17 cellular contexts compared by ENCODE assay signal in the genomic region with DNA sequence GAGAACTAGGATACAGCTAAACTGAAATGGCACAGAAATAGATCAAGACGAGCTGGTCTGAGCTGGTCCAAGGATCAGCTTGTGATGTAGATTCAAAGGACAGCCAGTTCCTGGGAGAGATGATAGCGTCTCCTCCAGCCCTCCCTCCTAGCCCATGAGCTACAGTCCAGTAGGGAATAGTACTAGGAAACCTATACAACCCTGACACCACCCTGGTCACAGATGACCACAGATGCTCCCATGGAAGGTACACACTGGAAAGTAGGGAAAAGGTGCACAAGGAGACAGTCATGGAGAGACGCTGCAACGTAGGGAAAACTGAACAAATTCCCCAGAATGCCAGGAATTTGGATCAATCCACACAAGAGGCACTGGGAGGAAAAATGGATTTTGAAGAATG. TPM values are rescaled to one million over a fixed set of nuclear protein-coding genes. Genes with fewer than 3 reads are reported as not detected.
A peak's percentile ranks its signal among the peaks of the same experiment; 100 is the strongest.
DNase-seq lines count a peak whose midpoint lies in the region; ATAC-seq, FAIRE-seq and TF ChIP-seq lines count a peak whose summit lies in the region.
"Had no signal": no experiment of that assay in that cellular context is flagged by ENCODE, and none has a peak within 500 bp of the region (broad histone marks: within the 10 kb centered on the region; RNA-seq: fewer than 3 reads in every experiment).

No MANE protein-coding gene starts in this region.

- intact Hi-C loops in activated B cell treated with CpG ODN at 0.5 μM for 24 hours (cut with micrococcal nuclease) = no loop called here

- no peak for TF ChIP-seq RAD21 in liver (IDR thresholded peaks at IDR 0.05)

- DNase-seq in HTR-8/SVneo (ENCODE audit: insufficient read length, low spot score) (no peak), activated B cell treated with CpG ODN at 0.5 μM for 24 hours (no peak), Ammon's horn (ENCODE audit: low spot score) (no peak), dedifferentiated amniotic fluid mesenchymal stem cell (ENCODE audit: extremely low spot score) (no peak)
- no peak for DNase-seq in stimulated activated CD4-positive, alpha-beta T cell treated with anti-CD3 and anti-CD28 coated beads, Interleukin-2, amount 100 ng/mL, for 48 hours
- DNase-seq: C1 segment of cervical spinal cord; DND-41; H9; KG1; MV-4-11; NCI-H1694 treated with DMSO at 0.1 percent for 48 hours; NCI-H748 treated with DMSO at 0.1 percent for 48 hours; NK-92 treated with Interleukin-12 subunit alpha and Interleukin-12 subunit beta, amount 100 ng/mL, for 24 hours had no signal

- H3K27ac ChIP-seq in ACC112 (ENCODE audit: low read depth, low read length) (no peak overlapping the region), liver (ENCODE audit: low read depth in 1 of 2, low read length in 2 of 2) (no peak overlapping the region)

- H3K36me3 ChIP-seq in ACC112 (ENCODE audit: insufficient read depth, low read length) (no peaks in the 10 kb centered on the region), liver (ENCODE audit: control insufficient read depth in 4 of 4, insufficient read depth in 3 of 4, low read depth in 1 of 4, low read length in 3 of 4) (peaks cover 0 to 4% (median under 1%) of the 10 kb centered on the region in 4 donors)

- TF ChIP-seq CTCF in activated B cell treated with CpG ODN at 0.5 μM for 24 hours (IDR thresholded peaks at IDR 0.05) (no peak), liver (IDR thresholded peaks at IDR 0.05; ENCODE audit: low read depth, low read length, missing input control) (no peak)

- H3K4me1 ChIP-seq in ACC112 (ENCODE audit: control insufficient read depth, insufficient read depth, low read length, unreplicated experiment) (peaks cover 9% of the 10 kb centered on the region), liver (ENCODE audit: control insufficient read depth in 4 of 4, insufficient read depth in 4 of 4, low read length in 3 of 4) (peaks cover 2 to 28% (median 8%) of the 10 kb centered on the region in 4 donors)

- 65% methylated on average over 4 of the region's 4 CpGs for WGBS in liver

- peak; percentile 81 for FAIRE-seq in HTR-8/SVneo (lab: Jason Lieb, UNC)

- H3K4me3 Mint-ChIP-seq in activated B cell treated with CpG ODN at 0.5 μM for 24 hours = no peak overlapping the region
- H3K4me3 Mint-ChIP-seq: H9 had no signal

- no peak overlapping the region for H3K4me3 ChIP-seq in ACC112 (ENCODE audit: low read depth, low read length)
- H3K4me3 ChIP-seq in liver (ENCODE audit: low read depth in 1 of 3, low read length in 3 of 3) = no peak overlapping the region

- H3K79me2 ChIP-seq in ACC112 (ENCODE audit: control insufficient read depth, insufficient read depth, low read length, unreplicated experiment) = no peaks in the 10 kb centered on the region

- CTCF ChIA-PET in activated B cell treated with CpG ODN at 0.5 μM for 24 hours (lab: Charles Lee) = no interaction called here

- H3K9me3 Mint-ChIP-seq in activated B cell treated with CpG ODN at 0.5 μM for 24 hours = no peaks in the 10 kb centered on the region
- H3K9me3 Mint-ChIP-seq: H9 had no signal

- peaks cover 21% of the 10 kb centered on the region for H3K4me1 Mint-ChIP-seq in activated B cell treated with CpG ODN at 0.5 μM for 24 hours

- POLR2A ChIA-PET in activated B cell treated with CpG ODN at 0.5 μM for 24 hours (lab: Charles Lee) = no interaction called here

- H3K27me3 ChIP-seq in ACC112 (ENCODE audit: insufficient read depth, low read length) (no peaks in the 10 kb centered on the region), liver (ENCODE audit: control insufficient read depth in 4 of 4, insufficient read depth in 4 of 4, low read length in 3 of 4) (no peaks in the 10 kb centered on the region)

- peak overlapping the region; percentile 0 for H3K27ac Mint-ChIP-seq in activated B cell treated with CpG ODN at 0.5 μM for 24 hours
- H3K27ac Mint-ChIP-seq: H9 had no signal

- no peaks in the 10 kb centered on the region for H3K27me3 Mint-ChIP-seq in activated B cell treated with CpG ODN at 0.5 μM for 24 hours

- ATAC-seq in activated B cell treated with CpG ODN at 0.5 μM for 24 hours (ENCODE audit: low read depth) (no peak), GM18909 (IDR thresholded peaks at IDR 0.05; ENCODE audit: poor library complexity, unreplicated experiment) (no peak)
- ATAC-seq: Right ventricle myocardium inferior had no signal

- H3K9me3 ChIP-seq in liver (ENCODE audit: control insufficient read depth in 4 of 4, low read length in 3 of 4) = no peaks in the 10 kb centered on the region

- no peaks in the 10 kb centered on the region for H3K36me3 Mint-ChIP-seq in activated B cell treated with CpG ODN at 0.5 μM for 24 hours (ENCODE audit: low read depth)

- H3K9ac ChIP-seq in liver (ENCODE audit: low read depth in 1 of 2, low read length in 2 of 2) = no peak overlapping the region

- H2AFZ ChIP-seq in ACC112 (ENCODE audit: low read length, unreplicated experiment) = peak overlapping the region; percentile 2

TF ChIP-seq in liver, 16 proteins besides CTCF, POLR2A, EP300 and RAD21:
- TF ChIP-seq SP1 (IDR thresholded peaks at IDR 0.05) (no peak), RXRA (IDR thresholded peaks at IDR 0.05) (peak; percentile 27 to 35), TAF1 (conservative IDR thresholded peaks at IDR 0.05) (no peak)
TF ChIP-seq in liver: peak in this region for 1.

RNA-seq across cellular contexts. Expression of a gene that starts 6.9 kb away (rescaled TPM):
- 15.5 and 17.2 TPM in 2 replicates for total RNA-seq in activated B cell treated with CpG ODN at 0.5 μM for 24 hours
- 10 to 100 TPM; 19.7 to 60.0 TPM for total RNA-seq in liver
- 10 to 100 TPM; 26.7 to 47.3 TPM for polyA plus RNA-seq in liver
